Comparison of ENCODE assay signal across 1 cellular context in the genomic region with DNA sequence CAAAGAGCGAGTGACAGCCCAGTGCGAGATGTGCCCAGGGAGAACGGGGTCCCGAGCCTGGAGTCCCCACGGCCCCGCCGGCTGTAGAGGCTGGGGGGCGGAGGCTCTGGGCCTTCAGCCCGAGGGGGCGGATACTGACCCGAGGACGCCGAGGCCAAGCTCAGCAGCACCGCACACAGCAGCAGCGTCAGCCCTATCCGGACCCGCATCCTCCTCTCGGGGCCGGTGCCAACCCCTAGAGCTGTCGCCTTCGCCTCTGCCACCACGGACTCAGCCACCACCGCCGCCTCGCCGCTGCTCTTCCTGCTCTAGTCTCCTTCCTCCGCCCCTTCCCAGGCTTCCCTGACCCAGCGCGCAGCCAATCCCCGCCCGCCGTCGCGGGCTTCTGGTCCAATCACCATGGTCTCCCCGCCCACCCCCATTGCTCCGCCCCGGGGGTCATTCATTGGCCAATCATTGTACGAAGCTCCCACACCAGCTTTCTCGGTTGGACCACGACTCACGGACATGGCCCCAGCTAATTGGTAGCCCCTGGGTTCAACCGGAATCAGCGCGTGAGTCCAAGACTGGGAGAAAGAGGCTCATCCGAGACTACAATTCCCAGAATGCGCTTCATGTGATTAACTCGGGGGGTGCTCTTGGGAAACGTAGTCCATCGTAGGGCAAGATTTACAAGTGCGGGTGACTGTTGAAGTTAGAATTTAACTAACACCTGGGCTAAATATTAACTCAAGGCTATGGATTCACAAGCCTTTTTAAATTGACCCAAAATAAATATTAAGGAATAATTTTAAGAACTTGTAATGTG.
TF ChIP-seq lines count a peak whose summit lies in the region.

SEL1L (minus strand) TSS at position 318 of the 808 bp plus-strand sequence; CDS start at position 209, 109 bp downstream.

TF ChIP-seq in H1, 55 proteins besides CTCF, POLR2A, EP300 and RAD21 (continued from another document):
- TF ChIP-seq, protein P1, sequence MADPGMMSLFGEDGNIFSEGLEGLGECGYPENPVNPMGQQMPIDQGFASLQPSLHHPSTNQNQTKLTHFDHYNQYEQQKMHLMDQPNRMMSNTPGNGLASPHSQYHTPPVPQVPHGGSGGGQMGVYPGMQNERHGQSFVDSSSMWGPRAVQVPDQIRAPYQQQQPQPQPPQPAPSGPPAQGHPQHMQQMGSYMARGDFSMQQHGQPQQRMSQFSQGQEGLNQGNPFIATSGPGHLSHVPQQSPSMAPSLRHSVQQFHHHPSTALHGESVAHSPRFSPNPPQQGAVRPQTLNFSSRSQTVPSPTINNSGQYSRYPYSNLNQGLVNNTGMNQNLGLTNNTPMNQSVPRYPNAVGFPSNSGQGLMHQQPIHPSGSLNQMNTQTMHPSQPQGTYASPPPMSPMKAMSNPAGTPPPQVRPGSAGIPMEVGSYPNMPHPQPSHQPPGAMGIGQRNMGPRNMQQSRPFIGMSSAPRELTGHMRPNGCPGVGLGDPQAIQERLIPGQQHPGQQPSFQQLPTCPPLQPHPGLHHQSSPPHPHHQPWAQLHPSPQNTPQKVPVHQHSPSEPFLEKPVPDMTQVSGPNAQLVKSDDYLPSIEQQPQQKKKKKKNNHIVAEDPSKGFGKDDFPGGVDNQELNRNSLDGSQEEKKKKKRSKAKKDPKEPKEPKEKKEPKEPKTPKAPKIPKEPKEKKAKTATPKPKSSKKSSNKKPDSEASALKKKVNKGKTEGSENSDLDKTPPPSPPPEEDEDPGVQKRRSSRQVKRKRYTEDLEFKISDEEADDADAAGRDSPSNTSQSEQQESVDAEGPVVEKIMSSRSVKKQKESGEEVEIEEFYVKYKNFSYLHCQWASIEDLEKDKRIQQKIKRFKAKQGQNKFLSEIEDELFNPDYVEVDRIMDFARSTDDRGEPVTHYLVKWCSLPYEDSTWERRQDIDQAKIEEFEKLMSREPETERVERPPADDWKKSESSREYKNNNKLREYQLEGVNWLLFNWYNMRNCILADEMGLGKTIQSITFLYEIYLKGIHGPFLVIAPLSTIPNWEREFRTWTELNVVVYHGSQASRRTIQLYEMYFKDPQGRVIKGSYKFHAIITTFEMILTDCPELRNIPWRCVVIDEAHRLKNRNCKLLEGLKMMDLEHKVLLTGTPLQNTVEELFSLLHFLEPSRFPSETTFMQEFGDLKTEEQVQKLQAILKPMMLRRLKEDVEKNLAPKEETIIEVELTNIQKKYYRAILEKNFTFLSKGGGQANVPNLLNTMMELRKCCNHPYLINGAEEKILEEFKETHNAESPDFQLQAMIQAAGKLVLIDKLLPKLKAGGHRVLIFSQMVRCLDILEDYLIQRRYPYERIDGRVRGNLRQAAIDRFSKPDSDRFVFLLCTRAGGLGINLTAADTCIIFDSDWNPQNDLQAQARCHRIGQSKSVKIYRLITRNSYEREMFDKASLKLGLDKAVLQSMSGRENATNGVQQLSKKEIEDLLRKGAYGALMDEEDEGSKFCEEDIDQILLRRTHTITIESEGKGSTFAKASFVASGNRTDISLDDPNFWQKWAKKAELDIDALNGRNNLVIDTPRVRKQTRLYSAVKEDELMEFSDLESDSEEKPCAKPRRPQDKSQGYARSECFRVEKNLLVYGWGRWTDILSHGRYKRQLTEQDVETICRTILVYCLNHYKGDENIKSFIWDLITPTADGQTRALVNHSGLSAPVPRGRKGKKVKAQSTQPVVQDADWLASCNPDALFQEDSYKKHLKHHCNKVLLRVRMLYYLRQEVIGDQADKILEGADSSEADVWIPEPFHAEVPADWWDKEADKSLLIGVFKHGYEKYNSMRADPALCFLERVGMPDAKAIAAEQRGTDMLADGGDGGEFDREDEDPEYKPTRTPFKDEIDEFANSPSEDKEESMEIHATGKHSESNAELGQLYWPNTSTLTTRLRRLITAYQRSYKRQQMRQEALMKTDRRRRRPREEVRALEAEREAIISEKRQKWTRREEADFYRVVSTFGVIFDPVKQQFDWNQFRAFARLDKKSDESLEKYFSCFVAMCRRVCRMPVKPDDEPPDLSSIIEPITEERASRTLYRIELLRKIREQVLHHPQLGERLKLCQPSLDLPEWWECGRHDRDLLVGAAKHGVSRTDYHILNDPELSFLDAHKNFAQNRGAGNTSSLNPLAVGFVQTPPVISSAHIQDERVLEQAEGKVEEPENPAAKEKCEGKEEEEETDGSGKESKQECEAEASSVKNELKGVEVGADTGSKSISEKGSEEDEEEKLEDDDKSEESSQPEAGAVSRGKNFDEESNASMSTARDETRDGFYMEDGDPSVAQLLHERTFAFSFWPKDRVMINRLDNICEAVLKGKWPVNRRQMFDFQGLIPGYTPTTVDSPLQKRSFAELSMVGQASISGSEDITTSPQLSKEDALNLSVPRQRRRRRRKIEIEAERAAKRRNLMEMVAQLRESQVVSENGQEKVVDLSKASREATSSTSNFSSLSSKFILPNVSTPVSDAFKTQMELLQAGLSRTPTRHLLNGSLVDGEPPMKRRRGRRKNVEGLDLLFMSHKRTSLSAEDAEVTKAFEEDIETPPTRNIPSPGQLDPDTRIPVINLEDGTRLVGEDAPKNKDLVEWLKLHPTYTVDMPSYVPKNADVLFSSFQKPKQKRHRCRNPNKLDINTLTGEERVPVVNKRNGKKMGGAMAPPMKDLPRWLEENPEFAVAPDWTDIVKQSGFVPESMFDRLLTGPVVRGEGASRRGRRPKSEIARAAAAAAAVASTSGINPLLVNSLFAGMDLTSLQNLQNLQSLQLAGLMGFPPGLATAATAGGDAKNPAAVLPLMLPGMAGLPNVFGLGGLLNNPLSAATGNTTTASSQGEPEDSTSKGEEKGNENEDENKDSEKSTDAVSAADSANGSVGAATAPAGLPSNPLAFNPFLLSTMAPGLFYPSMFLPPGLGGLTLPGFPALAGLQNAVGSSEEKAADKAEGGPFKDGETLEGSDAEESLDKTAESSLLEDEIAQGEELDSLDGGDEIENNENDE (IDR thresholded peaks at IDR 0.05; ENCODE audit: insufficient replicate concordance, low read length): no peak
- TF ChIP-seq SIN3A (conservative IDR thresholded peaks at IDR 0.05 in 1 of 2, IDR thresholded peaks at IDR 0.05 in 1 of 2; ENCODE audit: low read depth in 1 of 2, low read length in 2 of 2) (peak; percentile 90 to 91; a peak in 3 of 4 replicates), SIX5 (IDR thresholded peaks at IDR 0.05; ENCODE audit: low read depth, low read length) (peak; percentile 100), SP2 (IDR thresholded peaks at IDR 0.05; ENCODE audit: low read length) (peak; percentile 63), TAF7 (optimal IDR thresholded peaks at IDR 0.05; ENCODE audit: borderline replicate concordance, low read depth, low read length) (no peak), PHF8 (conservative IDR thresholded peaks at IDR 0.05; ENCODE audit: low read depth, low read length) (peak; percentile 85), GTF2F1 (IDR thresholded peaks at IDR 0.05; ENCODE audit: borderline replicate concordance, low read depth, low read length) (no peak), CHD2 (IDR thresholded peaks at IDR 0.05; ENCODE audit: low read length) (peak; percentile 85), ATF3 (IDR thresholded peaks at IDR 0.05; ENCODE audit: insufficient read depth, low read depth, low read length) (peak; percentile 47; the same call in 1 of the 2 replicates), ASH2L (IDR thresholded peaks at IDR 0.05; ENCODE audit: low read length) (peak; percentile 90), HDAC2 (IDR thresholded peaks at IDR 0.05; ENCODE audit: borderline replicate concordance in 1 of 2, low read depth in 2 of 2, low read length in 2 of 2) (peak in 1 of 2 experiments; percentile 87; a peak in 1 of 4 replicates), EZH2 (IDR thresholded peaks at IDR 0.05; ENCODE audit: low read depth, low read length, severe bottlenecking) (no peak), CEBPB (IDR thresholded peaks at IDR 0.05; ENCODE audit: low read depth, low read length) (no peak), CTBP2 (IDR thresholded peaks at IDR 0.05; ENCODE audit: borderline replicate concordance, insufficient read depth, insufficient read length, low read length) (no peak), KDM4A (IDR thresholded peaks at IDR 0.05; ENCODE audit: low read depth, low read length, severe bottlenecking) (peak; percentile 94), SUZ12 (IDR thresholded peaks at IDR 0.05; ENCODE audit: low read length) (no peak), TCF12 (IDR thresholded peaks at IDR 0.05; ENCODE audit: low read depth, low read length) (peak; percentile 51; the same call in 1 of the 2 replicates), CBX5 (IDR thresholded peaks at IDR 0.05; ENCODE audit: low read depth, low read length) (no peak), SAP30 (IDR thresholded peaks at IDR 0.05; ENCODE audit: insufficient read depth, insufficient replicate concordance, low read length) (peak; percentile 3), NANOG (IDR thresholded peaks at IDR 0.05; ENCODE audit: insufficient read depth, low read depth, low read length, poor library complexity, severe bottlenecking) (no peak), TBP (IDR thresholded peaks at IDR 0.05; ENCODE audit: low read depth, low read length) (peak; percentile 86), SP4 (IDR thresholded peaks at IDR 0.05; ENCODE audit: low read length) (no peak), SRF (IDR thresholded peaks at IDR 0.05; ENCODE audit: low read depth, low read length) (no peak), RBBP5 (IDR thresholded peaks at IDR 0.05; ENCODE audit: borderline replicate concordance, low read depth, low read length) (0 out of 2 replicates have a peak, but pooled peaks have one; percentile 54), POLR2AphosphoS5 (IDR thresholded peaks at IDR 0.05; ENCODE audit: low read depth, low read length) (peak; percentile 61), MAFK (IDR thresholded peaks at IDR 0.05; ENCODE audit: low read depth, low read length) (no peak), JUND (IDR thresholded peaks at IDR 0.05; ENCODE audit: low read length) (no peak), YY1 (IDR thresholded peaks at IDR 0.05; ENCODE audit: low read depth, low read length) (no peak), CREB1 (IDR thresholded peaks at IDR 0.05) (no peak; the same call in 1 of the 2 replicates), GABPA (IDR thresholded peaks at IDR 0.05; ENCODE audit: borderline replicate concordance, insufficient read depth, low read length) (no peak)
- TF ChIP-seq, protein P2, sequence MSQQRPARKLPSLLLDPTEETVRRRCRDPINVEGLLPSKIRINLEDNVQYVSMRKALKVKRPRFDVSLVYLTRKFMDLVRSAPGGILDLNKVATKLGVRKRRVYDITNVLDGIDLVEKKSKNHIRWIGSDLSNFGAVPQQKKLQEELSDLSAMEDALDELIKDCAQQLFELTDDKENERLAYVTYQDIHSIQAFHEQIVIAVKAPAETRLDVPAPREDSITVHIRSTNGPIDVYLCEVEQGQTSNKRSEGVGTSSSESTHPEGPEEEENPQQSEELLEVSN (IDR thresholded peaks at IDR 0.05): no peak
- TF ChIP-seq, protein P3, sequence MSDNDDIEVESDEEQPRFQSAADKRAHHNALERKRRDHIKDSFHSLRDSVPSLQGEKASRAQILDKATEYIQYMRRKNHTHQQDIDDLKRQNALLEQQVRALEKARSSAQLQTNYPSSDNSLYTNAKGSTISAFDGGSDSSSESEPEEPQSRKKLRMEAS (IDR thresholded peaks at IDR 0.05): 0 out of 2 replicates have a peak, but pooled peaks have one; percentile 18
